Comparison of ENCODE assay signal across 1 cellular context in the genomic region with DNA sequence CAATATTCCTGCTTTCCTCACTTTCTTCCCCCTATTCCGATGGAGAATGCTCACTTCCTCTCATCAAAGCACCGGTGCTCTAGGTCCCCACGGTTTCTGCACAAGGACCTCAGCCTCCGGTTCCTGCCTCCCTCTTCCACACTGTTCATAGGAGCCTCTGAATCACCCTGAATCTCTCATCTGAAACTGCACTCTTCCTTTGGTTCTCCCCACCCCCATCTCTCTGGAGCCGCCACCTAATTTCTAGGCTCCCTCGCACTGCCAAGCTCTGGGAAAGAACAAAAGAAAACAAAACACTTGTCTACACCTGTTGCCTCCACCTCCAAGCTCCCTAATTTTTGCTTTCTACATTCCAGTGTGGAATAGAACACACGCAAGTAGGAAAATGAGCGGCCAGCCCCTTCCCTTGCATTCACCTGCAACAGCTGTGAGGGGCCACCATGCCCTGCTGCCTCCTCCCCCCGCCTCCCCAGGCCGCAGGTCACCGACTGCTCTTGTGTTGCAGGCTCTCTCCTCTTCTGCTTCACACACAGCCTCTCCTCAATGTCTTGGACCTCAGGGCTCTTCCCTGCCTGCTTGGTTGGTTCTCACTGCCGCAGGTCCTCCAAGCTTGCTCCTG.
TF ChIP-seq lines count a peak whose summit lies in the region.

No MANE protein-coding gene starts in this region.

TF ChIP-seq in K562, 482 proteins besides CTCF, POLR2A, EP300 and RAD21:
- TF ChIP-seq GTF2A2 (tag; IDR thresholded peaks at IDR 0.05) (no peak), ARHGAP35 (IDR thresholded peaks at IDR 0.05; ENCODE audit: partially characterized antibody) (no peak), PRDM10 (IDR thresholded peaks at IDR 0.05; ENCODE audit: partially characterized antibody) (peak; percentile 18), ZNF197 (CRISPR knock-in tag; IDR thresholded peaks at IDR 0.05; ENCODE audit: low read depth) (no peak), ZNF24 (IDR thresholded peaks at IDR 0.05) (no peak)
